In the genomic region with DNA sequence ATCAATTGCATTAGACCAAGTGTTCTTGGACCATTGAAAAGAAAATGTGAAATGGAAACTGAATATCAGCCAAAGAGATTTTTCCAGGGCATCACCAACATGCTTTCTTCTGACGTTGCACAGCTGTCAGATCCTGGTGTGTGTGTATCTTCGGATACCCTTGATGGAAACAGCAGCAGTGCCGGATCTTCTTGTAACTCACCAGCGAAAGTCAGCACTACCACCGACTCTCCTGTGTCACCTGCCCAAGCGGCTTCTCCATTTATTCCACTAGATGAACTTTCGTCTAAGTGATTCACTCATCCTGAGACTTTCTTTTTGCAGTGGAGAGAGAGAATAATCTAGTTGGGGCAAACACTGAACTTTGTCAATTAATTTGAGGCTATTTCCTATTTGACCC, we compare ENCODE assay signal across 8 cellular contexts.
DNase-seq lines count a peak whose midpoint lies in the region; ATAC-seq, FAIRE-seq and TF ChIP-seq lines count a peak whose summit lies in the region.

No MANE protein-coding gene starts in this region.

- no peak for FAIRE-seq in kidney (lab: Jason Lieb, UNC)

- H3K4me1 ChIP-seq in kidney (ENCODE audit: control insufficient read depth in 1 of 2, insufficient read depth in 1 of 2, low read depth in 1 of 2, low read length in 2 of 2), result peaks cover 0 to 25% of the 10 kb centered on the region in 2 donors
- H3K4me1 ChIP-seq in tibial artery, result peaks cover 0 to 75% (median 34%) of the 10 kb centered on the region in 4 donors

- no peak for ATAC-seq in GM19463 (IDR thresholded peaks at IDR 0.05; ENCODE audit: unreplicated experiment)

- CTCF ChIA-PET in activated CD4-positive, alpha-beta memory T cell treated with anti-CD3 and anti-CD28 coated beads for 36 hours (lab: Charles Lee), result no interaction called here

- peak overlapping the region; percentile 84 to 98 for H3K9ac ChIP-seq in kidney (ENCODE audit: low read length in 2 of 2)

- H3K36me3 Mint-ChIP-seq in activated CD4-positive, alpha-beta memory T cell treated with anti-CD3 and anti-CD28 coated beads for 36 hours, result no peaks in the 10 kb centered on the region

- peak overlapping the region; percentile 95 to 96 for H3K4me3 ChIP-seq in kidney (ENCODE audit: low read length in 2 of 2)
- peak overlapping the region; percentile 75 to 78 for H3K4me3 ChIP-seq in tibial artery

- H3K36me3 ChIP-seq in kidney (ENCODE audit: control insufficient read depth in 1 of 2, insufficient read depth in 2 of 2, low read length in 2 of 2) (no peaks in the 10 kb centered on the region), tibial artery (no peaks in the 10 kb centered on the region)

- intact Hi-C loops in activated CD4-positive, alpha-beta memory T cell treated with anti-CD3 and anti-CD28 coated beads for 36 hours (cut with micrococcal nuclease), result loop anchor here (2.0 to 5.0 kb wide), 2 partner anchors 116 to 217 kb away; no protein-coding TSS in a partner anchor
- intact Hi-C loops in kidney (cut with DNase I) (no loop called here), tibial artery (cut with DNase I; ENCODE audit: low total_unique reads) (no loop called here)

- no peaks in the 10 kb centered on the region for H3K27me3 Mint-ChIP-seq in activated CD4-positive, alpha-beta memory T cell treated with anti-CD3 and anti-CD28 coated beads for 36 hours

- no peak overlapping the region for H3K27ac Mint-ChIP-seq in activated CD4-positive, alpha-beta memory T cell treated with anti-CD3 and anti-CD28 coated beads for 36 hours

- H3K4me1 Mint-ChIP-seq in activated CD4-positive, alpha-beta memory T cell treated with anti-CD3 and anti-CD28 coated beads for 36 hours (ENCODE audit: low read depth), result peaks cover 8% of the 10 kb centered on the region

- H3K27ac ChIP-seq in kidney (ENCODE audit: low read depth in 2 of 2, low read length in 2 of 2) (peak overlapping the region; percentile 91 to 94), tibial artery (peak overlapping the region; percentile 91 to 95)

- POLR2A ChIA-PET in activated CD4-positive, alpha-beta memory T cell treated with anti-CD3 and anti-CD28 coated beads for 36 hours (lab: Charles Lee), result no interaction called here

- H3K9me3 ChIP-seq in kidney (ENCODE audit: control insufficient read depth in 1 of 2, low read length in 2 of 2) (no peaks in the 10 kb centered on the region), tibial artery (no peaks in the 10 kb centered on the region)

- no peaks in the 10 kb centered on the region for H3K27me3 ChIP-seq in tibial artery

- TF ChIP-seq CTCF in kidney (IDR thresholded peaks at IDR 0.05; ENCODE audit: borderline replicate concordance, extremely low read depth, insufficient read depth) (no peak), tibial artery (IDR thresholded peaks at IDR 0.05) (no peak)

- H3K4me3 Mint-ChIP-seq in activated CD4-positive, alpha-beta memory T cell treated with anti-CD3 and anti-CD28 coated beads for 36 hours, result no peak overlapping the region

- no peaks in the 10 kb centered on the region for H3K9me3 Mint-ChIP-seq in activated CD4-positive, alpha-beta memory T cell treated with anti-CD3 and anti-CD28 coated beads for 36 hours

- DNase-seq in activated CD4-positive, alpha-beta T cell treated with anti-CD3 and anti-CD28 coated beads for 48 hours, result peak; percentile 42
- DNase-seq in activated CD4-positive, alpha-beta T cell treated with anti-CD3 and anti-CD28 coated beads, Interleukin-2, amount 50 U/mL, for 4 hours, result no peak
- DNase-seq in activated CD4-positive, alpha-beta memory T cell treated with anti-CD3 and anti-CD28 coated beads for 36 hours, result peak; percentile 51
- DNase-seq in kidney (no peak), tibial artery (no peak), NCI-H1694 treated with DMSO at 0.1 percent for 48 hours (lab: John Stamatoyannopoulos, UW) (no peak), AG08396 (ENCODE audit: low spot score) (no peak)

Comparison
In these comparisons a context has a peak if more than half of its experiments do, and no peak if none do; other contexts are left out.
1. DNase-seq: peak in activated CD4-positive, alpha-beta T cell treated with anti-CD3 and anti-CD28 coated beads for 48 hours (single experiment) and activated CD4-positive, alpha-beta memory T cell treated with anti-CD3 and anti-CD28 coated beads for 36 hours (single experiment); none in activated CD4-positive, alpha-beta T cell treated with anti-CD3 and anti-CD28 coated beads, Interleukin-2, amount 50 U/mL, for 4 hours (0 of 2), kidney (single experiment), tibial artery (0 of 2), NCI-H1694 treated with DMSO at 0.1 percent for 48 hours (single experiment) and AG08396 (single experiment).